In the genomic region with DNA sequence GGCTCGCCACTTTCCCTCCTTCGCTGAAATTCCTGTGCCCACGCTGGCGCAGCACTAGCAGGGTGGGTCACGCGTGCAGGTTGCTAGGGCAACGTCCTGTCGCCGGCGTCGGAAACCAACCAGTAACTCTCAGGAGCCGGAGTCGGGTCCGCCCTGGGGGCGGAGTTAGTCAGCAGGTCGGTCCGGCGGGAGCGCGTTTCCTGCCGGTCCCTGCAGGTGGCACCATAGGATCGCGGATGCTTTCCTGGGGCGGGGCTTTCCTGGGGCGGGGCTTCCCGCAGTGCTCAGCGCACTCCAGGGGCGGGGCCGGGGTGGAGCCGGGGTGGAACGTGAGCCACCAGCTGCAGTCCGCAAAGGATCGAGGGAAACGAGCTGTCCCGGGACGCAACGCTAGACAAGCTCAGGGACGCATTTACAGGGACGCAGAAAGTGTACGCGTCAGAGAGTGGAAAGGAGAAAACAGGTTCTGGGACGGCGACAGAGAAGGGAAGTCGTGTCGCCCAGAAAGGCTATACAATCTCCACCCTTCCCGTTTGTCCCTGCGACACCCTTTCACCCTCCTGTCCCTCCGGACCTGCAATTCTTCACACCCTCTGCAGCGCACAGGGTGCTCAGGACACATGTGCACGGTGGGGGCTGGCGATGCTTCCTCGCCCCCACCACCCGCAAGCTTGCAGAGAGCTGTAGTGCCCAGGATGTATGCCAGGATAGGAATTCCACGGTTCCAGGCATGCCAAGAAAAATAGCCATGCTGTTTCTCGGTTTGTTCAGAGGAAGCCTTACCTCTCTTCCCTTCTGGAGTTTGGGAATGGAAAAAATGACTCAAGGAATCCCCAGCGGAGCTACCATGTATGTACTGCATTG, we compare ENCODE assay signal across 1 cellular context.
TF ChIP-seq lines count a peak whose summit lies in the region.

No MANE protein-coding gene starts in this region.

TF ChIP-seq in GM12878, 131 proteins besides CTCF, POLR2A, EP300 and RAD21 (continued from another document):
- TF ChIP-seq, protein P1, sequence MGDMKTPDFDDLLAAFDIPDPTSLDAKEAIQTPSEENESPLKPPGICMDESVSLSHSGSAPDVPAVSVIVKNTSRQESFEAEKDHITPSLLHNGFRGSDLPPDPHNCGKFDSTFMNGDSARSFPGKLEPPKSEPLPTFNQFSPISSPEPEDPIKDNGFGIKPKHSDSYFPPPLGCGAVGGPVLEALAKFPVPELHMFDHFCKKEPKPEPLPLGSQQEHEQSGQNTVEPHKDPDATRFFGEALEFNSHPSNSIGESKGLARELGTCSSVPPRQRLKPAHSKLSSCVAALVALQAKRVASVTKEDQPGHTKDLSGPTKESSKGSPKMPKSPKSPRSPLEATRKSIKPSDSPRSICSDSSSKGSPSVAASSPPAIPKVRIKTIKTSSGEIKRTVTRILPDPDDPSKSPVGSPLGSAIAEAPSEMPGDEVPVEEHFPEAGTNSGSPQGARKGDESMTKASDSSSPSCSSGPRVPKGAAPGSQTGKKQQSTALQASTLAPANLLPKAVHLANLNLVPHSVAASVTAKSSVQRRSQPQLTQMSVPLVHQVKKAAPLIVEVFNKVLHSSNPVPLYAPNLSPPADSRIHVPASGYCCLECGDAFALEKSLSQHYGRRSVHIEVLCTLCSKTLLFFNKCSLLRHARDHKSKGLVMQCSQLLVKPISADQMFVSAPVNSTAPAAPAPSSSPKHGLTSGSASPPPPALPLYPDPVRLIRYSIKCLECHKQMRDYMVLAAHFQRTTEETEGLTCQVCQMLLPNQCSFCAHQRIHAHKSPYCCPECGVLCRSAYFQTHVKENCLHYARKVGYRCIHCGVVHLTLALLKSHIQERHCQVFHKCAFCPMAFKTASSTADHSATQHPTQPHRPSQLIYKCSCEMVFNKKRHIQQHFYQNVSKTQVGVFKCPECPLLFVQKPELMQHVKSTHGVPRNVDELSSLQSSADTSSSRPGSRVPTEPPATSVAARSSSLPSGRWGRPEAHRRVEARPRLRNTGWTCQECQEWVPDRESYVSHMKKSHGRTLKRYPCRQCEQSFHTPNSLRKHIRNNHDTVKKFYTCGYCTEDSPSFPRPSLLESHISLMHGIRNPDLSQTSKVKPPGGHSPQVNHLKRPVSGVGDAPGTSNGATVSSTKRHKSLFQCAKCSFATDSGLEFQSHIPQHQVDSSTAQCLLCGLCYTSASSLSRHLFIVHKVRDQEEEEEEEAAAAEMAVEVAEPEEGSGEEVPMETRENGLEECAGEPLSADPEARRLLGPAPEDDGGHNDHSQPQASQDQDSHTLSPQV (IDR thresholded peaks at IDR 0.05), result no peak; the same call in 1 of the 2 replicates
- TF ChIP-seq SP1 (IDR thresholded peaks at IDR 0.05; ENCODE audit: low read depth, low read length) (peak; percentile 80), KLF5 (IDR thresholded peaks at IDR 0.05; ENCODE audit: partially characterized antibody) (no peak), ESRRA (IDR thresholded peaks at IDR 0.05; ENCODE audit: low read length) (no peak), NR2F1 (conservative IDR thresholded peaks at IDR 0.05) (no peak), CHD2 (IDR thresholded peaks at IDR 0.05; ENCODE audit: borderline replicate concordance, low read depth, low read length) (peak; percentile 55; the same call in 1 of the 2 replicates), EZH2 (IDR thresholded peaks at IDR 0.05; ENCODE audit: borderline replicate concordance, control insufficient read depth, low read depth, low read length) (no peak), ETV6 (conservative IDR thresholded peaks at IDR 0.05 in 1 of 2, IDR thresholded peaks at IDR 0.05 in 1 of 2; ENCODE audit: borderline replicate concordance in 1 of 2, low read depth in 1 of 2) (no peak), ZNF274 (IDR thresholded peaks at IDR 0.05; ENCODE audit: insufficient read depth, insufficient read length) (no peak), GATAD2B (conservative IDR thresholded peaks at IDR 0.05; ENCODE audit: low read depth) (no peak), ASH2L (IDR thresholded peaks at IDR 0.05; ENCODE audit: borderline replicate concordance, low read depth) (no peak), FOXK2 (IDR thresholded peaks at IDR 0.05) (no peak), BACH1 (IDR thresholded peaks at IDR 0.05; ENCODE audit: borderline replicate concordance) (peak; percentile 43; the same call in 1 of the 2 replicates), HDAC2 (IDR thresholded peaks at IDR 0.05) (no peak), BHLHE40 (IDR thresholded peaks at IDR 0.05; ENCODE audit: borderline replicate concordance in 1 of 2, low read depth in 2 of 2, low read length in 1 of 2) (peak; percentile 96), SIN3A (IDR thresholded peaks at IDR 0.05; ENCODE audit: low read depth, low read length) (peak; percentile 94), IKZF1 (conservative IDR thresholded peaks at IDR 0.05) (peak; percentile 36; the same call in 1 of the 2 replicates), NBN (IDR thresholded peaks at IDR 0.05) (no peak; the same call in 1 of the 2 replicates), STAT1 (conservative IDR thresholded peaks at IDR 0.05) (no peak)
- TF ChIP-seq, protein P2, sequence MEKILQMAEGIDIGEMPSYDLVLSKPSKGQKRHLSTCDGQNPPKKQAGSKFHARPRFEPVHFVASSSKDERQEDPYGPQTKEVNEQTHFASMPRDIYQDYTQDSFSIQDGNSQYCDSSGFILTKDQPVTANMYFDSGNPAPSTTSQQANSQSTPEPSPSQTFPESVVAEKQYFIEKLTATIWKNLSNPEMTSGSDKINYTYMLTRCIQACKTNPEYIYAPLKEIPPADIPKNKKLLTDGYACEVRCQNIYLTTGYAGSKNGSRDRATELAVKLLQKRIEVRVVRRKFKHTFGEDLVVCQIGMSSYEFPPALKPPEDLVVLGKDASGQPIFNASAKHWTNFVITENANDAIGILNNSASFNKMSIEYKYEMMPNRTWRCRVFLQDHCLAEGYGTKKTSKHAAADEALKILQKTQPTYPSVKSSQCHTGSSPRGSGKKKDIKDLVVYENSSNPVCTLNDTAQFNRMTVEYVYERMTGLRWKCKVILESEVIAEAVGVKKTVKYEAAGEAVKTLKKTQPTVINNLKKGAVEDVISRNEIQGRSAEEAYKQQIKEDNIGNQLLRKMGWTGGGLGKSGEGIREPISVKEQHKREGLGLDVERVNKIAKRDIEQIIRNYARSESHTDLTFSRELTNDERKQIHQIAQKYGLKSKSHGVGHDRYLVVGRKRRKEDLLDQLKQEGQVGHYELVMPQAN (conservative IDR thresholded peaks at IDR 0.05), result no peak
- TF ChIP-seq, protein P3, sequence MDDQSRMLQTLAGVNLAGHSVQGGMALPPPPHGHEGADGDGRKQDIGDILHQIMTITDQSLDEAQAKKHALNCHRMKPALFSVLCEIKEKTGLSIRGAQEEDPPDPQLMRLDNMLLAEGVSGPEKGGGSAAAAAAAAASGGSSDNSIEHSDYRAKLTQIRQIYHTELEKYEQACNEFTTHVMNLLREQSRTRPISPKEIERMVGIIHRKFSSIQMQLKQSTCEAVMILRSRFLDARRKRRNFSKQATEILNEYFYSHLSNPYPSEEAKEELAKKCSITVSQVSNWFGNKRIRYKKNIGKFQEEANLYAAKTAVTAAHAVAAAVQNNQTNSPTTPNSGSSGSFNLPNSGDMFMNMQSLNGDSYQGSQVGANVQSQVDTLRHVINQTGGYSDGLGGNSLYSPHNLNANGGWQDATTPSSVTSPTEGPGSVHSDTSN (IDR thresholded peaks at IDR 0.05; ENCODE audit: insufficient replicate concordance, low read depth, low read length), result peak; percentile 80
- TF ChIP-seq, protein P4, sequence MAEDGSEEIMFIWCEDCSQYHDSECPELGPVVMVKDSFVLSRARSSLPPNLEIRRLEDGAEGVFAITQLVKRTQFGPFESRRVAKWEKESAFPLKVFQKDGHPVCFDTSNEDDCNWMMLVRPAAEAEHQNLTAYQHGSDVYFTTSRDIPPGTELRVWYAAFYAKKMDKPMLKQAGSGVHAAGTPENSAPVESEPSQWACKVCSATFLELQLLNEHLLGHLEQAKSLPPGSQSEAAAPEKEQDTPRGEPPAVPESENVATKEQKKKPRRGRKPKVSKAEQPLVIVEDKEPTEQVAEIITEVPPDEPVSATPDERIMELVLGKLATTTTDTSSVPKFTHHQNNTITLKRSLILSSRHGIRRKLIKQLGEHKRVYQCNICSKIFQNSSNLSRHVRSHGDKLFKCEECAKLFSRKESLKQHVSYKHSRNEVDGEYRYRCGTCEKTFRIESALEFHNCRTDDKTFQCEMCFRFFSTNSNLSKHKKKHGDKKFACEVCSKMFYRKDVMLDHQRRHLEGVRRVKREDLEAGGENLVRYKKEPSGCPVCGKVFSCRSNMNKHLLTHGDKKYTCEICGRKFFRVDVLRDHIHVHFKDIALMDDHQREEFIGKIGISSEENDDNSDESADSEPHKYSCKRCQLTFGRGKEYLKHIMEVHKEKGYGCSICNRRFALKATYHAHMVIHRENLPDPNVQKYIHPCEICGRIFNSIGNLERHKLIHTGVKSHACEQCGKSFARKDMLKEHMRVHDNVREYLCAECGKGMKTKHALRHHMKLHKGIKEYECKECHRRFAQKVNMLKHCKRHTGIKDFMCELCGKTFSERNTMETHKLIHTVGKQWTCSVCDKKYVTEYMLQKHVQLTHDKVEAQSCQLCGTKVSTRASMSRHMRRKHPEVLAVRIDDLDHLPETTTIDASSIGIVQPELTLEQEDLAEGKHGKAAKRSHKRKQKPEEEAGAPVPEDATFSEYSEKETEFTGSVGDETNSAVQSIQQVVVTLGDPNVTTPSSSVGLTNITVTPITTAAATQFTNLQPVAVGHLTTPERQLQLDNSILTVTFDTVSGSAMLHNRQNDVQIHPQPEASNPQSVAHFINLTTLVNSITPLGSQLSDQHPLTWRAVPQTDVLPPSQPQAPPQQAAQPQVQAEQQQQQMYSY (CRISPR knock-in tag; IDR thresholded peaks at IDR 0.05), result no peak
- TF ChIP-seq, protein P5, sequence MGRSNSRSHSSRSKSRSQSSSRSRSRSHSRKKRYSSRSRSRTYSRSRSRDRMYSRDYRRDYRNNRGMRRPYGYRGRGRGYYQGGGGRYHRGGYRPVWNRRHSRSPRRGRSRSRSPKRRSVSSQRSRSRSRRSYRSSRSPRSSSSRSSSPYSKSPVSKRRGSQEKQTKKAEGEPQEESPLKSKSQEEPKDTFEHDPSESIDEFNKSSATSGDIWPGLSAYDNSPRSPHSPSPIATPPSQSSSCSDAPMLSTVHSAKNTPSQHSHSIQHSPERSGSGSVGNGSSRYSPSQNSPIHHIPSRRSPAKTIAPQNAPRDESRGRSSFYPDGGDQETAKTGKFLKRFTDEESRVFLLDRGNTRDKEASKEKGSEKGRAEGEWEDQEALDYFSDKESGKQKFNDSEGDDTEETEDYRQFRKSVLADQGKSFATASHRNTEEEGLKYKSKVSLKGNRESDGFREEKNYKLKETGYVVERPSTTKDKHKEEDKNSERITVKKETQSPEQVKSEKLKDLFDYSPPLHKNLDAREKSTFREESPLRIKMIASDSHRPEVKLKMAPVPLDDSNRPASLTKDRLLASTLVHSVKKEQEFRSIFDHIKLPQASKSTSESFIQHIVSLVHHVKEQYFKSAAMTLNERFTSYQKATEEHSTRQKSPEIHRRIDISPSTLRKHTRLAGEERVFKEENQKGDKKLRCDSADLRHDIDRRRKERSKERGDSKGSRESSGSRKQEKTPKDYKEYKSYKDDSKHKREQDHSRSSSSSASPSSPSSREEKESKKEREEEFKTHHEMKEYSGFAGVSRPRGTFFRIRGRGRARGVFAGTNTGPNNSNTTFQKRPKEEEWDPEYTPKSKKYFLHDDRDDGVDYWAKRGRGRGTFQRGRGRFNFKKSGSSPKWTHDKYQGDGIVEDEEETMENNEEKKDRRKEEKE (IDR thresholded peaks at IDR 0.05), result no peak
- TF ChIP-seq, protein P6, sequence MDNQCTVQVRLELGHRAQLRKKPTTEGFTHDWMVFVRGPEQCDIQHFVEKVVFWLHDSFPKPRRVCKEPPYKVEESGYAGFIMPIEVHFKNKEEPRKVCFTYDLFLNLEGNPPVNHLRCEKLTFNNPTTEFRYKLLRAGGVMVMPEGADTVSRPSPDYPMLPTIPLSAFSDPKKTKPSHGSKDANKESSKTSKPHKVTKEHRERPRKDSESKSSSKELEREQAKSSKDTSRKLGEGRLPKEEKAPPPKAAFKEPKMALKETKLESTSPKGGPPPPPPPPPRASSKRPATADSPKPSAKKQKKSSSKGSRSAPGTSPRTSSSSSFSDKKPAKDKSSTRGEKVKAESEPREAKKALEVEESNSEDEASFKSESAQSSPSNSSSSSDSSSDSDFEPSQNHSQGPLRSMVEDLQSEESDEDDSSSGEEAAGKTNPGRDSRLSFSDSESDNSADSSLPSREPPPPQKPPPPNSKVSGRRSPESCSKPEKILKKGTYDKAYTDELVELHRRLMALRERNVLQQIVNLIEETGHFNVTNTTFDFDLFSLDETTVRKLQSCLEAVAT (IDR thresholded peaks at IDR 0.05), result no peak
